10 cellular contexts compared by ENCODE assay signal in genomic region chr1:184212649-184213314, GRCh38.
DNase-seq lines count a peak whose midpoint lies in the region; ATAC-seq and TF ChIP-seq lines count a peak whose summit lies in the region.
"Had no signal": no experiment of that assay in that cellular context is flagged by ENCODE, and none has a peak within 500 bp of the region (broad histone marks: within the 10 kb centered on the region; RNA-seq: fewer than 3 reads in every experiment).

No MANE protein-coding gene starts in this region.

- ATAC-seq in thoracic aorta (ENCODE audit: insufficient number of reproducible peaks, low FRiP score, low read depth) (peak; percentile 79), left colon (no peak), HG03378 (IDR thresholded peaks at IDR 0.05; ENCODE audit: unreplicated experiment) (no peak)

- 61% methylated on average over 7 of the region's 7 CpGs for WGBS in prostate gland

- peak; percentile 61 for DNase-seq in HCEC 1CT
- peak; percentile 89 for DNase-seq in SIG-M5 treated with dmso at 0.1 percent for 504 hours (lab: John Stamatoyannopoulos, UW; ENCODE audit: unreplicated experiment)
- DNase-seq in fibroblast of the conjunctiva (ENCODE audit: low read depth) = peak; percentile 17
- DNase-seq in thoracic aorta (ENCODE audit: low spot score) = no peak
- DNase-seq in prostate gland (ENCODE audit: low spot score) = no peak
- DNase-seq in left colon = no peak
- no peak for DNase-seq in DMS 273 (lab: John Stamatoyannopoulos, UW; ENCODE audit: unreplicated experiment)
- DNase-seq: activated CD4-positive, alpha-beta T cell treated with anti-CD3 and anti-CD28 coated beads for 48 hours; NCI-H510A had no signal

- H3K4me1 ChIP-seq in thoracic aorta (ENCODE audit: control insufficient read depth in 1 of 2, low read depth in 2 of 2) (peaks cover 3 to 9% of the 10 kb centered on the region in 2 donors), prostate gland (replicated peaks) (no peaks in the 10 kb centered on the region)

- TF ChIP-seq CTCF in thoracic aorta (IDR thresholded peaks at IDR 0.05) (no peak), prostate gland (IDR thresholded peaks at IDR 0.05) (no peak)

- H3K36me3 ChIP-seq in thoracic aorta (no peaks in the 10 kb centered on the region), prostate gland (no peaks in the 10 kb centered on the region)

- H3K27ac ChIP-seq in thoracic aorta = peak overlapping the region in 1 of 2 donors; percentile 28
- H3K27ac ChIP-seq in prostate gland = no peak overlapping the region

- H3K27me3 ChIP-seq in thoracic aorta (replicated peaks; ENCODE audit: insufficient read depth) (no peaks in the 10 kb centered on the region), prostate gland (replicated peaks; ENCODE audit: insufficient read depth) (no peaks in the 10 kb centered on the region)

- H3K4me3 ChIP-seq in thoracic aorta (no peak overlapping the region), prostate gland (no peak overlapping the region)

- H3K9me3 ChIP-seq in thoracic aorta (no peaks in the 10 kb centered on the region), prostate gland (no peaks in the 10 kb centered on the region)

- intact Hi-C loops in prostate gland (cut with DNase I) = no loop called here
- intact Hi-C loops in left colon (cut with DNase I, micrococcal nuclease) = no loop called here

- TF ChIP-seq POLR2A in prostate gland (IDR thresholded peaks at IDR 0.05) = no peak

Comparison
In these comparisons a context has a peak if more than half of its experiments do, and no peak if none do; other contexts are left out.
1. DNase-seq: peak in HCEC 1CT (single experiment), SIG-M5 treated with dmso at 0.1 percent for 504 hours (single experiment) and fibroblast of the conjunctiva (single experiment); none in thoracic aorta (single experiment), prostate gland (single experiment), left colon (0 of 2) and DMS 273 (single experiment).